In genomic region chr5:167511276-167511675, GRCh38 we compare ENCODE assay signal across 25 cellular contexts.
"Had no signal": no experiment of that assay in that cellular context is flagged by ENCODE, and none has a peak within 500 bp of the region (broad histone marks: within the 10 kb centered on the region; RNA-seq: fewer than 3 reads in every experiment).

No MANE protein-coding gene starts in this region.

- H3K9ac ChIP-seq: SK-N-SH had no signal

- DNase-seq: activated CD4-positive, alpha-beta T cell treated with anti-CD3 and anti-CD28 coated beads for 4 hours; activated CD8-positive, alpha-beta memory T cell treated with anti-CD3 and anti-CD28 coated beads, Interleukin-2, amount 50 U/mL, for 48 hours; activated CD8-positive, alpha-beta T cell treated with anti-CD3 and anti-CD28 coated beads for 36 hours; activated naive CD4-positive, alpha-beta T cell; activated T-cell treated with anti-CD3 and anti-CD28 coated beads, Interleukin-2, amount 50 U/mL, for 1 hour; aorta; caudate nucleus; Kasumi-1; NCI-H1105 treated with DMSO at 0.1 percent for 48 hours; NCI-H1436 treated with DMSO at 0.1 percent for 48 hours; NCI-H187; NCI-H2081; NCI-H510A treated with DMSO at 0.1 percent for 48 hours; NCI-H69; NK-92 treated with Interleukin-12 subunit alpha and Interleukin-12 subunit beta, amount 100 ng/mL, for 24 hours; Peyer's patch; Right ventricle myocardium superior; SJCRH30; SK-N-SH; T-helper 1 cell; WERI-Rb-1 had no signal

- H3K4me3 Mint-ChIP-seq: activated CD8-positive, alpha-beta T cell treated with anti-CD3 and anti-CD28 coated beads for 36 hours; activated naive CD4-positive, alpha-beta T cell treated with anti-CD3 and anti-CD28 coated beads, Interleukin-2, amount 50 U/mL, for 24 hours had no signal

- H3K4me1 ChIP-seq: breast epithelium, Peyer's patch, SJCRH30 had no signal

- H3K4me3 ChIP-seq: breast epithelium, Peyer's patch, SJCRH30 had no signal

- H3K27ac ChIP-seq: breast epithelium, Peyer's patch, RWPE1, SJCRH30, WERI-Rb-1 had no signal

- H3K9me3 ChIP-seq: breast epithelium, Peyer's patch, SJCRH30, SK-N-SH had no signal

- H3K4me1 Mint-ChIP-seq: activated naive CD4-positive, alpha-beta T cell treated with anti-CD3 and anti-CD28 coated beads, Interleukin-2, amount 50 U/mL, for 24 hours had no signal

- H3K36me3 ChIP-seq: breast epithelium, Peyer's patch, SJCRH30, WERI-Rb-1 had no signal

- ATAC-seq: activated CD4-positive, CD25-positive, alpha-beta regulatory T cell treated with anti-CD3 and anti-CD28 coated beads, Interleukin-2, amount 50 U/mL, for 24 hours; activated CD8-positive, alpha-beta T cell treated with anti-CD3 and anti-CD28 coated beads for 36 hours had no signal

- H3K27me3 Mint-ChIP-seq: activated CD8-positive, alpha-beta T cell treated with anti-CD3 and anti-CD28 coated beads for 36 hours; activated naive CD4-positive, alpha-beta T cell treated with anti-CD3 and anti-CD28 coated beads, Interleukin-2, amount 50 U/mL, for 24 hours had no signal

- H3K27me3 ChIP-seq: breast epithelium, Peyer's patch had no signal

- H3K27ac Mint-ChIP-seq: activated CD8-positive, alpha-beta T cell treated with anti-CD3 and anti-CD28 coated beads for 36 hours; activated naive CD4-positive, alpha-beta T cell treated with anti-CD3 and anti-CD28 coated beads, Interleukin-2, amount 50 U/mL, for 24 hours had no signal

- H3K9me3 Mint-ChIP-seq: activated CD8-positive, alpha-beta T cell treated with anti-CD3 and anti-CD28 coated beads for 36 hours had no signal

- H3K4me2 ChIP-seq: SK-N-SH had no signal

- H3K9me2 ChIP-seq: SK-N-SH had no signal
